ENCODE assay signal across 18 cellular contexts in genomic region chr12:110058875-110059615, GRCh38. TPM values are rescaled to one million over a fixed set of nuclear protein-coding genes. Genes with fewer than 3 reads are reported as not detected.
DNase-seq lines count a peak whose midpoint lies in the region; ATAC-seq lines count a peak whose summit lies in the region.
"Had no signal": no experiment of that assay in that cellular context is flagged by ENCODE, and none has a peak within 500 bp of the region (broad histone marks: within the 10 kb centered on the region; RNA-seq: fewer than 3 reads in every experiment).

No MANE protein-coding gene starts in this region.

- H3K36me3 ChIP-seq in BLaER1 treated with 17β-estradiol and CSF1 and Interleukin-3, amounts not matched to agents 10 nM and 100 nM: no peaks in the 10 kb centered on the region
- H3K36me3 ChIP-seq: BE2C had no signal

- ATAC-seq in activated T-helper 17 cell treated with anti-CD3 and anti-CD28 coated beads, Interleukin-2, amount 50 U/mL, for 72 hours (replicated peaks): no peak
- ATAC-seq in GM18861 (IDR thresholded peaks at IDR 0.05; ENCODE audit: unreplicated experiment): no peak
- ATAC-seq in GM19035 (IDR thresholded peaks at IDR 0.05; ENCODE audit: unreplicated experiment): no peak
- ATAC-seq: CD8-positive, alpha-beta T cell had no signal

- H3K27me3 ChIP-seq in BLaER1 treated with 17β-estradiol and CSF1 and Interleukin-3, amounts not matched to agents 10 nM and 100 nM: no peaks in the 10 kb centered on the region
- H3K27me3 ChIP-seq: BE2C had no signal

- peaks cover 37% of the 10 kb centered on the region for H3K4me1 Mint-ChIP-seq in activated T-helper 17 cell treated with anti-CD3 and anti-CD28 coated beads, Interleukin-2, amount 50 U/mL, for 72 hours

- no peaks in the 10 kb centered on the region for H4K20me1 ChIP-seq in BLaER1 treated with 17β-estradiol and CSF1 and Interleukin-3, amounts not matched to agents 10 nM and 100 nM

- H3K27me3 Mint-ChIP-seq in activated T-helper 17 cell treated with anti-CD3 and anti-CD28 coated beads, Interleukin-2, amount 50 U/mL, for 72 hours: no peaks in the 10 kb centered on the region
- H3K27me3 Mint-ChIP-seq: IgD-negative memory B cell had no signal

- peak overlapping the region in 3 of 11 experiments; percentile 59 to 71 (median 71); a peak in 6 of 22 replicates for H3K27ac ChIP-seq in BLaER1 treated with 17β-estradiol and CSF1 and Interleukin-3, amounts not matched to agents 10 nM and 100 nM

- peak overlapping the region in 6 of 11 experiments; percentile 24 to 84 (median 76); a peak in 12 of 22 replicates for H3K4me2 ChIP-seq in BLaER1 treated with 17β-estradiol and CSF1 and Interleukin-3, amounts not matched to agents 10 nM and 100 nM

- peaks cover 0 to 59% (median 25%) of the 10 kb centered on the region in 10 experiments; a peak in 16 of 20 replicates for H3K4me1 ChIP-seq in BLaER1 treated with 17β-estradiol and CSF1 and Interleukin-3, amounts not matched to agents 10 nM and 100 nM

- no peak overlapping the region for H3K4me3 ChIP-seq in BLaER1 treated with 17β-estradiol and CSF1 and Interleukin-3, amounts not matched to agents 10 nM and 100 nM

- H3K9ac ChIP-seq in BLaER1 treated with 17β-estradiol and CSF1 and Interleukin-3, amounts not matched to agents 10 nM and 100 nM: no peak overlapping the region

- DNase-seq in NCI-H1694 (lab: John Stamatoyannopoulos, UW) (peak; percentile 64), midbrain (lab: John Stamatoyannopoulos, UW) (peak; percentile 11), COLO829 (ENCODE audit: low spot score) (no peak)
- DNase-seq: BE2C; CD8-positive, alpha-beta T cell; DMS153; EL; HCEC 1CT; NCI-H1417 treated with DMSO at 0.1 percent for 48 hours; NCI-H2081; NCI-H226; NCI-H748 treated with DMSO at 0.1 percent for 48 hours; SHP77 treated with DMSO at 0.1 percent for 48 hours had no signal

- H3K9me3 ChIP-seq in BLaER1 treated with 17β-estradiol and CSF1 and Interleukin-3, amounts not matched to agents 10 nM and 100 nM (replicated peaks in 1 of 11): no peaks in the 10 kb centered on the region; a peak in 1 of 22 replicates
- H3K9me3 ChIP-seq: BE2C had no signal

- peak overlapping the region; percentile 50 for H3K27ac Mint-ChIP-seq in activated T-helper 17 cell treated with anti-CD3 and anti-CD28 coated beads, Interleukin-2, amount 50 U/mL, for 72 hours
- H3K27ac Mint-ChIP-seq: CD8-positive, alpha-beta T cell had no signal

- H3K36me3 Mint-ChIP-seq in activated T-helper 17 cell treated with anti-CD3 and anti-CD28 coated beads, Interleukin-2, amount 50 U/mL, for 72 hours (ENCODE audit: low read depth): no peaks in the 10 kb centered on the region
- H3K36me3 Mint-ChIP-seq: CD8-positive, alpha-beta T cell; IgD-negative memory B cell had no signal

- H3K9me3 Mint-ChIP-seq in activated T-helper 17 cell treated with anti-CD3 and anti-CD28 coated beads, Interleukin-2, amount 50 U/mL, for 72 hours: no peaks in the 10 kb centered on the region
- H3K9me3 Mint-ChIP-seq: CD8-positive, alpha-beta T cell; IgD-negative memory B cell had no signal

- peak overlapping the region; percentile 32 for H3K4me3 Mint-ChIP-seq in activated T-helper 17 cell treated with anti-CD3 and anti-CD28 coated beads, Interleukin-2, amount 50 U/mL, for 72 hours
- H3K4me3 Mint-ChIP-seq: CD8-positive, alpha-beta T cell; IgD-negative memory B cell had no signal

RNA-seq across cellular contexts. Expression of gene C12orf76, which starts 10.7 kb away (rescaled TPM):
- total RNA-seq in activated T-helper 17 cell treated with anti-CD3 and anti-CD28 coated beads, Interleukin-2, amount 50 U/mL, for 72 hours: 10 to 100 TPM in 1 of 2 donors, 1 to 10 TPM in 1; 9.9 to 16.3 TPM

RNA-seq across cellular contexts. Expression of gene ANKRD13A, which starts 59.8 kb away (rescaled TPM):
- 10 to 100 TPM; 61.4 to 68.5 TPM for total RNA-seq in activated T-helper 17 cell treated with anti-CD3 and anti-CD28 coated beads, Interleukin-2, amount 50 U/mL, for 72 hours
